In genomic region chr16:24850289-24850931, GRCh38 we compare ENCODE assay signal across 15 cellular contexts. TPM values are rescaled to one million over a fixed set of nuclear protein-coding genes. Genes with fewer than 3 reads are reported as not detected.
A peak's percentile ranks its signal among the peaks of the same experiment; 100 is the strongest.
DNase-seq lines count a peak whose midpoint lies in the region; ATAC-seq, FAIRE-seq and TF ChIP-seq lines count a peak whose summit lies in the region.
"Had no signal": no experiment of that assay in that cellular context is flagged by ENCODE, and none has a peak within 500 bp of the region (broad histone marks: within the 10 kb centered on the region; RNA-seq: fewer than 3 reads in every experiment).

No MANE protein-coding gene starts in this region.

- no peak overlapping the region for H3K23ac ChIP-seq in neuronal stem cell (ENCODE audit: low read depth, low read length, poor library complexity)

- no peak overlapping the region for H3K18ac ChIP-seq in neuronal stem cell (ENCODE audit: low read length)

- no peak overlapping the region for H4K8ac ChIP-seq in neuronal stem cell (ENCODE audit: low read depth, low read length)

- peak overlapping the region; percentile 1 for H3K9ac ChIP-seq in neuronal stem cell (ENCODE audit: low read depth, low read length, poor library complexity)

- TF ChIP-seq POLR2A in GM12892 (IDR thresholded peaks at IDR 0.05; ENCODE audit: low read depth, low read length) = no peak

- H3K4ac ChIP-seq in neuronal stem cell (ENCODE audit: low read length) = no peak overlapping the region

- peak overlapping the region; percentile 15 for H2AK5ac ChIP-seq in neuronal stem cell (ENCODE audit: low read depth, low read length)

- H2BK5ac ChIP-seq in neuronal stem cell (ENCODE audit: low read length) = no peak overlapping the region

- no CpG with 5 or more reads among the region's 9 CpGs for WGBS in neuronal stem cell (ENCODE audit: extremely low coverage in 2 of 2, insufficient read length in 2 of 2, insufficient replicate concordance in 1 of 2), 2 donors

- H3K9me3 ChIP-seq in Panc1 (ENCODE audit: control insufficient read depth, insufficient read depth, low read depth, low read length) = no peaks in the 10 kb centered on the region
- no peaks in the 10 kb centered on the region for H3K9me3 ChIP-seq in neuronal stem cell (replicated peaks in 1 of 2; ENCODE audit: control insufficient read depth in 2 of 2, insufficient read depth in 1 of 2, low read depth in 1 of 2, low read length in 2 of 2)
- H3K9me3 ChIP-seq: spleen had no signal

- H2BK12ac ChIP-seq in neuronal stem cell (ENCODE audit: low read length) = no peak overlapping the region

- peak overlapping the region; percentile 31 for H3K27ac Mint-ChIP-seq in activated CD4-positive, alpha-beta T cell treated with anti-CD3 and anti-CD28 coated beads for 36 hours
- H3K27ac Mint-ChIP-seq: type B pancreatic cell had no signal

- H2BK120ac ChIP-seq in neuronal stem cell (ENCODE audit: low read depth, low read length) = no peak overlapping the region

- ATAC-seq in activated CD4-positive, alpha-beta T cell treated with anti-CD3 and anti-CD28 coated beads for 36 hours = peak; percentile 75
- peak; percentile 25; the same call in 1 of the 2 replicates for ATAC-seq in Panc1
- no peak for ATAC-seq in HG02852 (IDR thresholded peaks at IDR 0.05; ENCODE audit: unreplicated experiment)
- ATAC-seq: left ventricle myocardium superior had no signal

- no TSS peak for BruUV-seq in Panc1 (replicated peaks; lab: Mats Ljungman, UMichigan)

- peak overlapping the region; percentile 20; the same call in 1 of the 2 replicates for H3K27ac ChIP-seq in Panc1 (ENCODE audit: low read length)
- H3K27ac ChIP-seq in neuronal stem cell (replicated peaks; ENCODE audit: low read length) = no peak overlapping the region
- H3K27ac ChIP-seq: spleen had no signal

- peaks cover 17% of the 10 kb centered on the region for H3K4me1 Mint-ChIP-seq in activated CD4-positive, alpha-beta T cell treated with anti-CD3 and anti-CD28 coated beads for 36 hours

- CTCF ChIA-PET in activated CD4-positive, alpha-beta T cell treated with anti-CD3 and anti-CD28 coated beads for 36 hours (lab: Charles Lee) = interaction anchor here (0.6 to 0.7 kb wide), 2 partner anchors 206 to 1032 kb away, joined by 3 to 4 read pairs; no protein-coding TSS in a partner anchor
- CTCF ChIA-PET in Panc1 (lab: Charles Lee) = no interaction called here

- FAIRE-seq in bronchial epithelial cell (lab: Jason Lieb, UNC) (no peak), GM12892 (lab: Jason Lieb, UNC) (no peak)

- peaks cover 24% of the 10 kb centered on the region for H3K4me1 ChIP-seq in Panc1 (ENCODE audit: control insufficient read depth, insufficient read depth, low read length)
- H3K4me1 ChIP-seq in neuronal stem cell (ENCODE audit: control insufficient read depth in 2 of 2, insufficient read depth in 1 of 2, low read depth in 1 of 2, low read length in 2 of 2) = peaks cover 0 to 3% of the 10 kb centered on the region in 2 donors
- H3K4me1 ChIP-seq: spleen had no signal

- no peak overlapping the region for H3K4me2 ChIP-seq in neuronal stem cell (ENCODE audit: insufficient read depth, low read length, poor library complexity, severe bottlenecking)

- H3K36me3 ChIP-seq in Panc1 (ENCODE audit: control insufficient read depth, insufficient read depth, low read length) (no peaks in the 10 kb centered on the region), bronchial epithelial cell (ENCODE audit: control insufficient read depth, insufficient read depth, low read length) (no peaks in the 10 kb centered on the region), neuronal stem cell (replicated peaks in 1 of 2; ENCODE audit: control insufficient read depth in 2 of 2, insufficient read depth in 2 of 2, low read length in 2 of 2) (no peaks in the 10 kb centered on the region)
- H3K36me3 ChIP-seq: spleen had no signal

- intact Hi-C loops in activated CD4-positive, alpha-beta T cell treated with anti-CD3 and anti-CD28 coated beads for 36 hours (cut with DNase I, micrococcal nuclease) = loop anchor here in 1 of 2 experiments (5.0 kb wide), 2 partner anchors 128 to 157 kb away; no protein-coding TSS in a partner anchor
- intact Hi-C loops in Panc1 (cut with micrococcal nuclease; ENCODE audit: unreplicated experiment) = no loop called here

- in situ Hi-C loops in Panc1 (cut with HindIII; ENCODE audit: low pct_unique_long_range_greater_than_20kb, low sequenced_read_pairs) = no loop called here

- no peak overlapping the region for H3K4me3 Mint-ChIP-seq in activated CD4-positive, alpha-beta T cell treated with anti-CD3 and anti-CD28 coated beads for 36 hours
- H3K4me3 Mint-ChIP-seq: type B pancreatic cell had no signal

- no peaks in the 10 kb centered on the region for H3K36me3 Mint-ChIP-seq in activated CD4-positive, alpha-beta T cell treated with anti-CD3 and anti-CD28 coated beads for 36 hours (ENCODE audit: low read depth)
- H3K36me3 Mint-ChIP-seq: type B pancreatic cell had no signal

- H3K4me3 ChIP-seq in Panc1 (ENCODE audit: low read depth in 2 of 2, low read length in 2 of 2) (no peak overlapping the region), bronchial epithelial cell (ENCODE audit: low read depth, low read length) (no peak overlapping the region), neuronal stem cell (ENCODE audit: low read length in 2 of 2) (no peak overlapping the region)
- H3K4me3 ChIP-seq: spleen had no signal

- peak; percentile 37 for DNase-seq in activated CD4-positive, alpha-beta T cell treated with anti-CD3 and anti-CD28 coated beads for 36 hours
- DNase-seq in activated CD4-positive, alpha-beta T cell treated with anti-CD3 and anti-CD28 coated beads, Interleukin-2, amount 50 U/mL, for 48 hours = no peak
- DNase-seq in Panc1 (ENCODE audit: low read depth, low spot score) (no peak), bronchial epithelial cell (ENCODE audit: low read depth) (peak; percentile 79), neuronal stem cell (ENCODE audit: low spot score) (no peak), GM12892 (ENCODE audit: insufficient read length) (no peak), DMS53 treated with DMSO at 0.1 percent for 48 hours (lab: John Stamatoyannopoulos, UW; ENCODE audit: unreplicated experiment) (no peak)
- DNase-seq: left ventricle myocardium superior, MM.1S, NCI-H345, spleen had no signal

- POLR2A ChIA-PET in activated CD4-positive, alpha-beta T cell treated with anti-CD3 and anti-CD28 coated beads for 36 hours (lab: Charles Lee) = interaction anchor here (0.6 kb wide), 1 partner anchor 100 kb away, joined by 6 read pairs; no protein-coding TSS in a partner anchor
- POLR2A ChIA-PET in Panc1 (lab: Charles Lee) = interaction anchor here (0.7 kb wide), 1 partner anchor 16 kb away, joined by 3 read pairs; no protein-coding TSS in a partner anchor

- no peak overlapping the region for H2BK15ac ChIP-seq in neuronal stem cell (ENCODE audit: low read length)

- TF ChIP-seq CTCF in Panc1 (IDR thresholded peaks at IDR 0.05) (no peak), bronchial epithelial cell (IDR thresholded peaks at IDR 0.05; ENCODE audit: insufficient read depth, low read length, severe bottlenecking) (no peak)

- H4K91ac ChIP-seq in neuronal stem cell (ENCODE audit: low read depth, low read length, poor library complexity) = no peak overlapping the region

- no peaks in the 10 kb centered on the region for H3K27me3 ChIP-seq in Panc1 (ENCODE audit: control insufficient read depth, insufficient read depth, low read length)
- H3K27me3 ChIP-seq in bronchial epithelial cell (ENCODE audit: control insufficient read depth, insufficient read depth, low read length) = no peaks in the 10 kb centered on the region
- H3K27me3 ChIP-seq in neuronal stem cell (ENCODE audit: control insufficient read depth in 3 of 3, insufficient read depth in 3 of 3, low read depth in 1 of 3, low read length in 3 of 3) = peaks cover 0 to 5% (median 0%) of the 10 kb centered on the region in 3 experiments
- H3K27me3 ChIP-seq: spleen had no signal

- no peaks in the 10 kb centered on the region for H3K79me1 ChIP-seq in neuronal stem cell (ENCODE audit: low read depth, low read length)

- peaks cover 2% of the 10 kb centered on the region for H3K27me3 Mint-ChIP-seq in activated CD4-positive, alpha-beta T cell treated with anti-CD3 and anti-CD28 coated beads for 36 hours

- H2AFZ ChIP-seq in neuronal stem cell (ENCODE audit: low read length) = no peak overlapping the region

- H3K14ac ChIP-seq in neuronal stem cell (ENCODE audit: low read length) = no peak overlapping the region

- H3K9me3 Mint-ChIP-seq in activated CD4-positive, alpha-beta T cell treated with anti-CD3 and anti-CD28 coated beads for 36 hours (ENCODE audit: low read depth) = no peaks in the 10 kb centered on the region
- H3K9me3 Mint-ChIP-seq: type B pancreatic cell had no signal

RNA-seq across cellular contexts. Expression of gene SLC5A11, which starts 4.6 kb away (rescaled TPM):
- total RNA-seq in activated CD4-positive, alpha-beta T cell treated with anti-CD3 and anti-CD28 coated beads for 36 hours = not detected
- total RNA-seq in Panc1 (2021; ENCODE audit: unreplicated experiment) (0.13 TPM), bronchial epithelial cell (not detected in 2 replicates)
- 0.11 TPM for polyA plus RNA-seq in Panc1 (2012; ENCODE audit: insufficient read length)
- polyA plus RNA-seq in neuronal stem cell (2013, experiment 1 of 2) = 0.01 TPM
- 0.03 TPM for polyA plus RNA-seq in neuronal stem cell (2013, experiment 2 of 2)
- not detected for polyA plus RNA-seq in GM12892 (2012; ENCODE audit: missing spikeins)
- total RNA-seq: cerebellum, left ventricle myocardium superior had no signal
- polyA plus RNA-seq: AG04450 had no signal

Comparison
In these comparisons a context has a peak if more than half of its experiments do, and no peak if none do; other contexts are left out.
1. DNase-seq: peak in activated CD4-positive, alpha-beta T cell treated with anti-CD3 and anti-CD28 coated beads for 36 hours (single experiment) and bronchial epithelial cell (single experiment); none in activated CD4-positive, alpha-beta T cell treated with anti-CD3 and anti-CD28 coated beads, Interleukin-2, amount 50 U/mL, for 48 hours (0 of 2), Panc1 (single experiment), neuronal stem cell (single experiment), GM12892 (single experiment) and DMS53 treated with DMSO at 0.1 percent for 48 hours (single experiment).